1 cellular context compared by ENCODE assay signal in the genomic region with DNA sequence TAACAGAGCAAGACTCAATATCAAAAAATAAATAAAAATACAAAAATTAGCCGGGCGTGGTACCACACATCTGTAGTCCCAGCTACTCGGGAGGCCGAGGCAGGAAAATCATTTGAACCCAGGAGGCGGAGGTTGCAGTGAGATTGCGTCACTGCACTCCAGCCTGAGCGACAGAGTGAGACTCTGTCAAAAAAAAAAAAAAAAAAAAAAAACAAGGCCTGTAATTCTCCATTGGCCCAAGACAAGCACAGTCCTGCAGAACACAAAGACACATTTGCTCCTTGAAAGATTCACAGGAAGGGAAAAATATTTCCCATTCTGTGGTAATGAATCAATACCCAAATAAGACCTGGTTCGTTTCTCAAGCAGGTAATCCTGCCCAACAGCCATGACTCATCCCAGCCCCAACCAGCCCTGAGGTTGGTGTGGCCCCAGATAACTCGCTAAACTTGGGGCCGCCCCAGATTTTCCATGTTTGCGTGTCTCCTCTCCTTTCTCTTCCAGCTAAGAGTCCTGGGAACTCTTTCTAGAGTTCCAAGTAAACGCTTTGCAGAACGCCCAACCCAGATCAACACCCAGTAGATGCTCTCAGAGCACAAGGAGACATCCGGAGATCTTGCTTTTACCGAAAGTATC.
TF ChIP-seq lines count a peak whose summit lies in the region.

No MANE protein-coding gene starts in this region.

TF ChIP-seq in K562, 482 proteins besides CTCF, POLR2A, EP300 and RAD21 (continued from another document and continues in another):
- TF ChIP-seq, protein P1, sequence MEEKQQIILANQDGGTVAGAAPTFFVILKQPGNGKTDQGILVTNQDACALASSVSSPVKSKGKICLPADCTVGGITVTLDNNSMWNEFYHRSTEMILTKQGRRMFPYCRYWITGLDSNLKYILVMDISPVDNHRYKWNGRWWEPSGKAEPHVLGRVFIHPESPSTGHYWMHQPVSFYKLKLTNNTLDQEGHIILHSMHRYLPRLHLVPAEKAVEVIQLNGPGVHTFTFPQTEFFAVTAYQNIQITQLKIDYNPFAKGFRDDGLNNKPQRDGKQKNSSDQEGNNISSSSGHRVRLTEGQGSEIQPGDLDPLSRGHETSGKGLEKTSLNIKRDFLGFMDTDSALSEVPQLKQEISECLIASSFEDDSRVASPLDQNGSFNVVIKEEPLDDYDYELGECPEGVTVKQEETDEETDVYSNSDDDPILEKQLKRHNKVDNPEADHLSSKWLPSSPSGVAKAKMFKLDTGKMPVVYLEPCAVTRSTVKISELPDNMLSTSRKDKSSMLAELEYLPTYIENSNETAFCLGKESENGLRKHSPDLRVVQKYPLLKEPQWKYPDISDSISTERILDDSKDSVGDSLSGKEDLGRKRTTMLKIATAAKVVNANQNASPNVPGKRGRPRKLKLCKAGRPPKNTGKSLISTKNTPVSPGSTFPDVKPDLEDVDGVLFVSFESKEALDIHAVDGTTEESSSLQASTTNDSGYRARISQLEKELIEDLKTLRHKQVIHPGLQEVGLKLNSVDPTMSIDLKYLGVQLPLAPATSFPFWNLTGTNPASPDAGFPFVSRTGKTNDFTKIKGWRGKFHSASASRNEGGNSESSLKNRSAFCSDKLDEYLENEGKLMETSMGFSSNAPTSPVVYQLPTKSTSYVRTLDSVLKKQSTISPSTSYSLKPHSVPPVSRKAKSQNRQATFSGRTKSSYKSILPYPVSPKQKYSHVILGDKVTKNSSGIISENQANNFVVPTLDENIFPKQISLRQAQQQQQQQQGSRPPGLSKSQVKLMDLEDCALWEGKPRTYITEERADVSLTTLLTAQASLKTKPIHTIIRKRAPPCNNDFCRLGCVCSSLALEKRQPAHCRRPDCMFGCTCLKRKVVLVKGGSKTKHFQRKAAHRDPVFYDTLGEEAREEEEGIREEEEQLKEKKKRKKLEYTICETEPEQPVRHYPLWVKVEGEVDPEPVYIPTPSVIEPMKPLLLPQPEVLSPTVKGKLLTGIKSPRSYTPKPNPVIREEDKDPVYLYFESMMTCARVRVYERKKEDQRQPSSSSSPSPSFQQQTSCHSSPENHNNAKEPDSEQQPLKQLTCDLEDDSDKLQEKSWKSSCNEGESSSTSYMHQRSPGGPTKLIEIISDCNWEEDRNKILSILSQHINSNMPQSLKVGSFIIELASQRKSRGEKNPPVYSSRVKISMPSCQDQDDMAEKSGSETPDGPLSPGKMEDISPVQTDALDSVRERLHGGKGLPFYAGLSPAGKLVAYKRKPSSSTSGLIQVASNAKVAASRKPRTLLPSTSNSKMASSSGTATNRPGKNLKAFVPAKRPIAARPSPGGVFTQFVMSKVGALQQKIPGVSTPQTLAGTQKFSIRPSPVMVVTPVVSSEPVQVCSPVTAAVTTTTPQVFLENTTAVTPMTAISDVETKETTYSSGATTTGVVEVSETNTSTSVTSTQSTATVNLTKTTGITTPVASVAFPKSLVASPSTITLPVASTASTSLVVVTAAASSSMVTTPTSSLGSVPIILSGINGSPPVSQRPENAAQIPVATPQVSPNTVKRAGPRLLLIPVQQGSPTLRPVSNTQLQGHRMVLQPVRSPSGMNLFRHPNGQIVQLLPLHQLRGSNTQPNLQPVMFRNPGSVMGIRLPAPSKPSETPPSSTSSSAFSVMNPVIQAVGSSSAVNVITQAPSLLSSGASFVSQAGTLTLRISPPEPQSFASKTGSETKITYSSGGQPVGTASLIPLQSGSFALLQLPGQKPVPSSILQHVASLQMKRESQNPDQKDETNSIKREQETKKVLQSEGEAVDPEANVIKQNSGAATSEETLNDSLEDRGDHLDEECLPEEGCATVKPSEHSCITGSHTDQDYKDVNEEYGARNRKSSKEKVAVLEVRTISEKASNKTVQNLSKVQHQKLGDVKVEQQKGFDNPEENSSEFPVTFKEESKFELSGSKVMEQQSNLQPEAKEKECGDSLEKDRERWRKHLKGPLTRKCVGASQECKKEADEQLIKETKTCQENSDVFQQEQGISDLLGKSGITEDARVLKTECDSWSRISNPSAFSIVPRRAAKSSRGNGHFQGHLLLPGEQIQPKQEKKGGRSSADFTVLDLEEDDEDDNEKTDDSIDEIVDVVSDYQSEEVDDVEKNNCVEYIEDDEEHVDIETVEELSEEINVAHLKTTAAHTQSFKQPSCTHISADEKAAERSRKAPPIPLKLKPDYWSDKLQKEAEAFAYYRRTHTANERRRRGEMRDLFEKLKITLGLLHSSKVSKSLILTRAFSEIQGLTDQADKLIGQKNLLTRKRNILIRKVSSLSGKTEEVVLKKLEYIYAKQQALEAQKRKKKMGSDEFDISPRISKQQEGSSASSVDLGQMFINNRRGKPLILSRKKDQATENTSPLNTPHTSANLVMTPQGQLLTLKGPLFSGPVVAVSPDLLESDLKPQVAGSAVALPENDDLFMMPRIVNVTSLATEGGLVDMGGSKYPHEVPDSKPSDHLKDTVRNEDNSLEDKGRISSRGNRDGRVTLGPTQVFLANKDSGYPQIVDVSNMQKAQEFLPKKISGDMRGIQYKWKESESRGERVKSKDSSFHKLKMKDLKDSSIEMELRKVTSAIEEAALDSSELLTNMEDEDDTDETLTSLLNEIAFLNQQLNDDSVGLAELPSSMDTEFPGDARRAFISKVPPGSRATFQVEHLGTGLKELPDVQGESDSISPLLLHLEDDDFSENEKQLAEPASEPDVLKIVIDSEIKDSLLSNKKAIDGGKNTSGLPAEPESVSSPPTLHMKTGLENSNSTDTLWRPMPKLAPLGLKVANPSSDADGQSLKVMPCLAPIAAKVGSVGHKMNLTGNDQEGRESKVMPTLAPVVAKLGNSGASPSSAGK (IDR thresholded peaks at IDR 0.05): peak; percentile 43; the same call in 1 of the 2 replicates
- TF ChIP-seq CEBPB (tag; IDR thresholded peaks at IDR 0.05) (peak; percentile 90), ZC3H8 (IDR thresholded peaks at IDR 0.05) (no peak), ESRRA (IDR thresholded peaks at IDR 0.05; ENCODE audit: borderline replicate concordance, low read depth) (0 out of 2 replicates have a peak, but pooled peaks have one; percentile 35), CEBPG (CRISPR knock-in tag; IDR thresholded peaks at IDR 0.05) (peak; percentile 93), CEBPG (tag; conservative IDR thresholded peaks at IDR 0.05 in 1 of 2, IDR thresholded peaks at IDR 0.05 in 1 of 2) (peak; percentile 96 to 97), ZKSCAN3 (CRISPR knock-in tag; IDR thresholded peaks at IDR 0.05) (no peak), SMARCA5 (IDR thresholded peaks at IDR 0.05) (0 out of 2 replicates have a peak, but pooled peaks have one; percentile 2), ZSCAN32 (CRISPR knock-in tag; IDR thresholded peaks at IDR 0.05) (peak; percentile 35; the same call in 1 of the 2 replicates), JUN (IDR thresholded peaks at IDR 0.05; ENCODE audit: borderline replicate concordance, low read depth, low read length) (peak; percentile 91), JUN (CRISPR knock-in tag; IDR thresholded peaks at IDR 0.05; ENCODE audit: borderline replicate concordance) (no peak), ZNF316 (IDR thresholded peaks at IDR 0.05) (no peak), RBBP5 (IDR thresholded peaks at IDR 0.05; ENCODE audit: borderline replicate concordance, insufficient read depth, low read length, poor library complexity, severe bottlenecking) (peak; percentile 42), XRCC5 (IDR thresholded peaks at IDR 0.05; ENCODE audit: low read depth, low read length) (no peak), MTA1 (IDR thresholded peaks at IDR 0.05; ENCODE audit: borderline replicate concordance) (0 out of 2 replicates have a peak, but pooled peaks have one; percentile 14), ELF1 (tag; IDR thresholded peaks at IDR 0.05) (0 out of 2 replicates have a peak, but pooled peaks have one; percentile 26), SMC3 (conservative IDR thresholded peaks at IDR 0.05; ENCODE audit: insufficient read depth, low read depth, low read length) (no peak), CXXC5 (CRISPR knock-in tag; IDR thresholded peaks at IDR 0.05) (peak; percentile 74), ZFP36 (IDR thresholded peaks at IDR 0.05; ENCODE audit: low read depth, low read length, partially characterized antibody) (no peak), NCOR1 (IDR thresholded peaks at IDR 0.05) (no peak), LARP7 (IDR thresholded peaks at IDR 0.05) (peak; percentile 29; the same call in 1 of the 2 replicates)
- TF ChIP-seq, protein P2, sequence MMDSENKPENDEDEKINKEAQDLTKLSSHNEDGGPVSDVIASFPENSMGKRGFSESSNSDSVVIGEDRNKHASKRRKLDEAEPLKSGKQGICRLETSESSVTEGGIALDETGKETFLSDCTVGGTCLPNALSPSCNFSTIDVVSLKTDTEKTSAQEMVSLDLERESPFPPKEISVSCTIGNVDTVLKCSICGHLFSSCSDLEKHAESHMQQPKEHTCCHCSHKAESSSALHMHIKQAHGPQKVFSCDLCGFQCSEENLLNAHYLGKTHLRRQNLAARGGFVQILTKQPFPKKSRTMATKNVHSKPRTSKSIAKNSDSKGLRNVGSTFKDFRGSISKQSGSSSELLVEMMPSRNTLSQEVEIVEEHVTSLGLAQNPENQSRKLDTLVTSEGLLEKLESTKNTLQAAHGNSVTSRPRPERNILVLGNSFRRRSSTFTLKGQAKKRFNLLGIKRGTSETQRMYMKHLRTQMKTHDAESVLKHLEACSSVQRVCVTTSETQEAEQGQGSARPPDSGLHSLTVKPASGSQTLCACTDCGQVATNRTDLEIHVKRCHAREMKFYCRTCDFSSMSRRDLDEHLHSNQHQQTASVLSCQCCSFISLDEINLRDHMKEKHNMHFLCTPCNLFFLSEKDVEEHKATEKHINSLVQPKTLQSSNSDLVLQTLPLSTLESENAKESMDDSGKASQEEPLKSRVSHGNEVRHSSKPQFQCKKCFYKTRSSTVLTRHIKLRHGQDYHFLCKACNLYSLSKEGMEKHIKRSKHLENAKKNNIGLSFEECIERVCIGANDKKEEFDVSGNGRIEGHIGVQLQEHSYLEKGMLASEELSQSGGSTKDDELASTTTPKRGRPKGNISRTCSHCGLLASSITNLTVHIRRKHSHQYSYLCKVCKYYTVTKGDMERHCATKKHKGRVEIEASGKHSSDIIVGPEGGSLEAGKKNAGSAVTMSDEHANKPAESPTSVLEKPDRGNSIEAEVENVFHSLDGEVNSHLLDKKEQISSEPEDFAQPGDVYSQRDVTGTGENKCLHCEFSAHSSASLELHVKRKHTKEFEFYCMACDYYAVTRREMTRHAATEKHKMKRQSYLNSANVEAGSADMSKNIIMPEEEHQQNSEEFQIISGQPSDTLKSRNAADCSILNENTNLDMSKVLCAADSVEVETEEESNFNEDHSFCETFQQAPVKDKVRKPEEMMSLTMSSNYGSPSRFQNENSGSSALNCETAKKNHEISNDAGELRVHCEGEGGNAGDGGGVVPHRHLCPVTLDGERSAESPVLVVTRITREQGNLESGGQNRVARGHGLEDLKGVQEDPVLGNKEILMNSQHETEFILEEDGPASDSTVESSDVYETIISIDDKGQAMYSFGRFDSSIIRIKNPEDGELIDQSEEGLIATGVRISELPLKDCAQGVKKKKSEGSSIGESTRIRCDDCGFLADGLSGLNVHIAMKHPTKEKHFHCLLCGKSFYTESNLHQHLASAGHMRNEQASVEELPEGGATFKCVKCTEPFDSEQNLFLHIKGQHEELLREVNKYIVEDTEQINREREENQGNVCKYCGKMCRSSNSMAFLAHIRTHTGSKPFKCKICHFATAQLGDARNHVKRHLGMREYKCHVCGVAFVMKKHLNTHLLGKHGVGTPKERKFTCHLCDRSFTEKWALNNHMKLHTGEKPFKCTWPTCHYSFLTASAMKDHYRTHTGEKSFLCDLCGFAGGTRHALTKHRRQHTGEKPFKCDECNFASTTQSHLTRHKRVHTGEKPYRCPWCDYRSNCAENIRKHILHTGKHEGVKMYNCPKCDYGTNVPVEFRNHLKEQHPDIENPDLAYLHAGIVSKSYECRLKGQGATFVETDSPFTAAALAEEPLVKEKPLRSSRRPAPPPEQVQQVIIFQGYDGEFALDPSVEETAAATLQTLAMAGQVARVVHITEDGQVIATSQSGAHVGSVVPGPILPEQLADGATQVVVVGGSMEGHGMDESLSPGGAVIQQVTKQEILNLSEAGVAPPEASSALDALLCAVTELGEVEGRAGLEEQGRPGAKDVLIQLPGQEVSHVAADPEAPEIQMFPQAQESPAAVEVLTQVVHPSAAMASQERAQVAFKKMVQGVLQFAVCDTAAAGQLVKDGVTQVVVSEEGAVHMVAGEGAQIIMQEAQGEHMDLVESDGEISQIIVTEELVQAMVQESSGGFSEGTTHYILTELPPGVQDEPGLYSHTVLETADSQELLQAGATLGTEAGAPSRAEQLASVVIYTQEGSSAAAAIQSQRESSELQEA (IDR thresholded peaks at IDR 0.05; ENCODE audit: low read depth): no peak
- TF ChIP-seq, protein P3, sequence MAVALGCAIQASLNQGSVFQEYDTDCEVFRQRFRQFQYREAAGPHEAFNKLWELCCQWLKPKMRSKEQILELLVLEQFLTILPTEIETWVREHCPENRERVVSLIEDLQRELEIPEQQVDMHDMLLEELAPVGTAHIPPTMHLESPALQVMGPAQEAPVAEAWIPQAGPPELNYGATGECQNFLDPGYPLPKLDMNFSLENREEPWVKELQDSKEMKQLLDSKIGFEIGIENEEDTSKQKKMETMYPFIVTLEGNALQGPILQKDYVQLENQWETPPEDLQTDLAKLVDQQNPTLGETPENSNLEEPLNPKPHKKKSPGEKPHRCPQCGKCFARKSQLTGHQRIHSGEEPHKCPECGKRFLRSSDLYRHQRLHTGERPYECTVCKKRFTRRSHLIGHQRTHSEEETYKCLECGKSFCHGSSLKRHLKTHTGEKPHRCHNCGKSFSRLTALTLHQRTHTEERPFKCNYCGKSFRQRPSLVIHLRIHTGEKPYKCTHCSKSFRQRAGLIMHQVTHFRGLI (CRISPR knock-in tag; IDR thresholded peaks at IDR 0.05): no peak; the same call in 1 of the 2 replicates
- TF ChIP-seq, protein P4, sequence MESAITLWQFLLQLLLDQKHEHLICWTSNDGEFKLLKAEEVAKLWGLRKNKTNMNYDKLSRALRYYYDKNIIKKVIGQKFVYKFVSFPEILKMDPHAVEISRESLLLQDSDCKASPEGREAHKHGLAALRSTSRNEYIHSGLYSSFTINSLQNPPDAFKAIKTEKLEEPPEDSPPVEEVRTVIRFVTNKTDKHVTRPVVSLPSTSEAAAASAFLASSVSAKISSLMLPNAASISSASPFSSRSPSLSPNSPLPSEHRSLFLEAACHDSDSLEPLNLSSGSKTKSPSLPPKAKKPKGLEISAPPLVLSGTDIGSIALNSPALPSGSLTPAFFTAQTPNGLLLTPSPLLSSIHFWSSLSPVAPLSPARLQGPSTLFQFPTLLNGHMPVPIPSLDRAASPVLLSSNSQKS (CRISPR knock-in tag; IDR thresholded peaks at IDR 0.05): no peak
- TF ChIP-seq, protein P5, sequence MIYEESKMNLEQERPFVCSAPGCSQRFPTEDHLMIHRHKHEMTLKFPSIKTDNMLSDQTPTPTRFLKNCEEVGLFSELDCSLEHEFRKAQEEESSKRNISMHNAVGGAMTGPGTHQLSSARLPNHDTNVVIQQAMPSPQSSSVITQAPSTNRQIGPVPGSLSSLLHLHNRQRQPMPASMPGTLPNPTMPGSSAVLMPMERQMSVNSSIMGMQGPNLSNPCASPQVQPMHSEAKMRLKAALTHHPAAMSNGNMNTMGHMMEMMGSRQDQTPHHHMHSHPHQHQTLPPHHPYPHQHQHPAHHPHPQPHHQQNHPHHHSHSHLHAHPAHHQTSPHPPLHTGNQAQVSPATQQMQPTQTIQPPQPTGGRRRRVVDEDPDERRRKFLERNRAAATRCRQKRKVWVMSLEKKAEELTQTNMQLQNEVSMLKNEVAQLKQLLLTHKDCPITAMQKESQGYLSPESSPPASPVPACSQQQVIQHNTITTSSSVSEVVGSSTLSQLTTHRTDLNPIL (CRISPR knock-in tag; IDR thresholded peaks at IDR 0.05): no peak
